9 cellular contexts compared by ENCODE assay signal in the genomic region with DNA sequence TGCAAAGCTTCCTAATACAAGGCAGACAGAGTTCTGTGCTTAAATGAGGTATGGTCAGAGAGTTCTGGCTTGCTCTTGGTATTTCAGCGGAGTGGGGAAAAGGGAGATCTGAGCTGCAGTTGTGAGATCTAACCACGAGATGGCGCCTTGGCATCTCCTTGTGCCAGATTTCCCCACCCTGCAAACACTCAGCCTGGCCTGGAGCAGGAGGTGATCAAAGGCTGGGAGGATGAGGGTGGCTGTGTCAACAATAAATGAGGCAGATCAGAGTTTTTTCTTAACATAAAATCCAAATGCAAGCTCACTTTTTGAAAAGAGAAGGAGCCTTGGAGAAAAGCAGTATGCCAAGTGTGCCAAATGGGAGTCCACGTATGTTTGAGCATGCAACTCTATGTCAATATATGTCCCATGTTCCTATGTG. TPM values are rescaled to one million over a fixed set of nuclear protein-coding genes. Genes with fewer than 3 reads are reported as not detected.
DNase-seq lines count a peak whose midpoint lies in the region; ATAC-seq and TF ChIP-seq lines count a peak whose summit lies in the region.
"Had no signal": no experiment of that assay in that cellular context is flagged by ENCODE, and none has a peak within 500 bp of the region (broad histone marks: within the 10 kb centered on the region; RNA-seq: fewer than 3 reads in every experiment).

No MANE protein-coding gene starts in this region.

- ATAC-seq in gastrocnemius medialis (peak; percentile 60 to 71), GM19395 (IDR thresholded peaks at IDR 0.05; ENCODE audit: unreplicated experiment) (no peak)

- TF ChIP-seq POLR2A in gastrocnemius medialis (IDR thresholded peaks at IDR 0.05) = no peak

- no peaks in the 10 kb centered on the region for H3K9me3 ChIP-seq in gastrocnemius medialis

- DNase-seq in NCI-H1436 (lab: John Stamatoyannopoulos, UW) (peak; percentile 45), NCI-H1436 treated with DMSO at 0.1 percent for 48 hours (lab: John Stamatoyannopoulos, UW) (no peak), NCI-H1105 treated with DMSO at 0.1 percent for 48 hours (lab: John Stamatoyannopoulos, UW) (peak; percentile 69), T-helper 9 cell (peak; percentile 48), astrocyte of the hippocampus (ENCODE audit: low read depth, low spot score) (peak; percentile 87), hepatic stellate cell (ENCODE audit: low spot score) (peak; percentile 86), gastrocnemius medialis (peak in 1 of 2 donors; percentile 34)

- H3K36me3 ChIP-seq in gastrocnemius medialis = no peaks in the 10 kb centered on the region

- in situ Hi-C loops in gastrocnemius medialis (cut with MboI; ENCODE audit: low sequenced_read_pairs in 4 of 4) = loop anchor here (5.0 to 10.0 kb wide), 3 partner anchors 153 to 158 kb away; no protein-coding TSS in a partner anchor

- TF ChIP-seq CTCF in gastrocnemius medialis (IDR thresholded peaks at IDR 0.05 in 4 of 5, conservative IDR thresholded peaks at IDR 0.05 in 1 of 5) = peak; percentile 58 to 82 (median 80)

- intact Hi-C loops in gastrocnemius medialis (cut with DNase I; ENCODE audit: low total_unique reads) = loop anchor here (1.0 kb wide), 2 partner anchors 158 to 205 kb away; no protein-coding TSS in a partner anchor

- peaks cover 29 to 47% (median 32%) of the 10 kb centered on the region in 3 donors for H3K27me3 ChIP-seq in gastrocnemius medialis

- H3K4me3 ChIP-seq in gastrocnemius medialis = no peak overlapping the region
- H3K4me3 ChIP-seq: BLaER1 had no signal

- no peak overlapping the region for H3K27ac ChIP-seq in gastrocnemius medialis
- H3K27ac ChIP-seq: BLaER1 had no signal

- H3K4me1 ChIP-seq in gastrocnemius medialis = peaks cover 0 to 3% of the 10 kb centered on the region in 2 donors

RNA-seq across cellular contexts. Expression of a gene that starts 4.1 kb away (rescaled TPM):
- not detected for total RNA-seq in gastrocnemius medialis

RNA-seq across cellular contexts. Expression of a gene that starts 11.4 kb away (rescaled TPM):
- total RNA-seq in gastrocnemius medialis = 10 to 100 TPM in 3 of 4 donors, 1 to 10 TPM in 1; 8.7 to 16.8 (median 14.0) TPM

RNA-seq across cellular contexts. Expression of a gene that starts 11.8 kb away (rescaled TPM):
- 10 to 100 TPM; 44.4 to 85.0 (median 69.2) TPM for total RNA-seq in gastrocnemius medialis
